ENCODE assay signal across 9 cellular contexts in the genomic region with DNA sequence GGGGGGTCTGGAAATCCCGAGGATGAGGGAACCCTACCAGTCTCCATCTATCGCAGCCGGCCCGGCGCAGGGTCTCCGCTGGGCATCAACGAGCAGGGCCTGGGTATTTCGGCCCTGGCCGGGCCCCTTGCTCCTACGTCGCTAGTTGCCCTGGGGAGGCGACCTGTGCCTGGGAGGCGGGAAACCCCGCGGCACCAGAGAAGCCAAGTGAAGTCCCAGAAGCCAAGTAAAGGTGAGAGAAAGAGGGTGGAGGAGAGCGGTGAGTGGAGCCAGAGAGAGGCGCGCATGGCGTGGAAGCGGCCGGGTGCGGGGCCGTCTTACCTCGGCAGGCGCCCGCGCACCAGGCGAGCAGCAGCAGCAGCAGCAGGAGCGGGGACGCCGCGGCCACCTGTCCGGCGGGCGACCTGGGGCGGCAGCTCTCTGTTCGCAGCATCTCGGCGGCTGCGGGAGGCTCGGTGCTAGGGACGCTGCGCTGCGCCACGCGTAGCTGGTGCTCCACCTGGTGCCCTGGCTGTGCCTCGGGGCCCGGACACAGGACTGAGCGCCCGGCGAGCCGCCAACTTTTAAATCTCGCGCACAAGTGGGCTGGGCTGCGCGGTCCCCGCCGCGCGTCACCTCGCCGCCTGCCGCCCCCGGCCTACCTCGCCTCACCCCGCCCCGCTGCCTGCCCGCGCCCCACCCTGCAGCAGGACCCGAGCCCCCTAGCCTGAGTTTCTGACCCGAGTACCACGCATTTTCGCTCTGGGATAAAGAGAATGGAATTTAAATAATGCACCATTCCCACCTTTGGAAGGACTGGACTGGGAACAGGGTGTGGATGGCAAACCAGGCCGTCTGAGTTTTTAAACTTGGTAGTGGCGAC. TPM values are rescaled to one million over a fixed set of nuclear protein-coding genes. Genes with fewer than 3 reads are reported as not detected.
DNase-seq lines count a peak whose midpoint lies in the region; ATAC-seq, FAIRE-seq and TF ChIP-seq lines count a peak whose summit lies in the region.
"Had no signal": no experiment of that assay in that cellular context is flagged by ENCODE, and none has a peak within 500 bp of the region (broad histone marks: within the 10 kb centered on the region; RNA-seq: fewer than 3 reads in every experiment).

A gene with protein sequence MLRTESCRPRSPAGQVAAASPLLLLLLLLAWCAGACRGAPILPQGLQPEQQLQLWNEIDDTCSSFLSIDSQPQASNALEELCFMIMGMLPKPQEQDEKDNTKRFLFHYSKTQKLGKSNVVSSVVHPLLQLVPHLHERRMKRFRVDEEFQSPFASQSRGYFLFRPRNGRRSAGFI (minus strand): TSS at position 539 of the 862 bp plus-strand sequence. CDS start 106 bp downstream, at position 433.

- H3K4me3 ChIP-seq in DOHH2 (ENCODE audit: low read length) (0 out of 2 replicates have a peak within 1 kb of the TSS, but pooled peaks have one; percentile 6), MG63 (peak within 1 kb of the TSS; percentile 33), WERI-Rb-1 (ENCODE audit: low read depth, low read length) (peak within 1 kb of the TSS; percentile 63), H1 (ENCODE audit: extremely low read depth in 1 of 4, insufficient read depth in 2 of 4, low read depth in 3 of 4, low read length in 4 of 4) (peak within 1 kb of the TSS; percentile 52 to 74 (median 66))

- peak within 1 kb of the TSS; percentile 64 for H3K18ac ChIP-seq in H1 (ENCODE audit: extremely low read depth, low read length)

- peak within 1 kb of the TSS; percentile 77 for H2AFZ ChIP-seq in H1 (ENCODE audit: low read length)

- H3F3A ChIP-seq in DOHH2 (ENCODE audit: control insufficient read depth, insufficient read depth), result no peaks in the 10 kb centered on the region

- DNase-seq in MG63 (peak; percentile 58), WERI-Rb-1 (peak; percentile 71), H1 (ENCODE audit: low read depth in 1 of 2, low spot score in 2 of 2) (peak in 1 of 2 experiments; percentile 73), myocyte (ENCODE audit: low read depth) (peak; percentile 34), type B pancreatic cell (ENCODE audit: extremely low spot score, unreplicated experiment) (peak; percentile 72)

- no peak within 1 kb of the TSS; the same call in 1 of the 2 replicates for H2AK5ac ChIP-seq in H1 (ENCODE audit: low read depth, low read length)

- peak within 1 kb of the TSS; percentile 82 for H2BK12ac ChIP-seq in H1 (ENCODE audit: low read depth, low read length)

- H2BK120ac ChIP-seq in H1 (replicated peaks; ENCODE audit: low read depth, low read length), result peak within 1 kb of the TSS; percentile 89

- ATAC-seq in GM21619 (IDR thresholded peaks at IDR 0.05; ENCODE audit: unreplicated experiment) (peak; percentile 66), GM21447 (IDR thresholded peaks at IDR 0.05; ENCODE audit: unreplicated experiment) (no peak)

- H3K36me3 Mint-ChIP-seq in type B pancreatic cell, result no peaks in the 10 kb centered on the region

- peaks cover 16% of the 10 kb centered on the region for H3K23me2 ChIP-seq in H1 (ENCODE audit: low read depth, low read length)

- peak in 1 of 2 experiments; percentile 49; a peak in 2 of 4 replicates for TF ChIP-seq RAD21 in H1 (IDR thresholded peaks at IDR 0.05 in 1 of 2, conservative IDR thresholded peaks at IDR 0.05 in 1 of 2; ENCODE audit: low read depth in 2 of 2, low read length in 2 of 2)

- H4K8ac ChIP-seq in H1 (ENCODE audit: extremely low read depth, insufficient read depth, low read length), result peak within 1 kb of the TSS; percentile 72

- H3K23ac ChIP-seq in H1 (ENCODE audit: insufficient read length), result no peak within 1 kb of the TSS

- peak within 1 kb of the TSS; percentile 95 for H3K4me3 Mint-ChIP-seq in type B pancreatic cell

- no peaks in the 10 kb centered on the region for H3K9me3 ChIP-seq in DOHH2 (ENCODE audit: control insufficient read depth, insufficient read depth, low read length)
- no peaks in the 10 kb centered on the region for H3K9me3 ChIP-seq in MG63
- H3K9me3 ChIP-seq in WERI-Rb-1 (ENCODE audit: severe bottlenecking), result no peaks in the 10 kb centered on the region
- no peaks in the 10 kb centered on the region for H3K9me3 ChIP-seq in H1 (ENCODE audit: insufficient read depth in 2 of 2, low read depth in 1 of 2, low read length in 1 of 2)

- TF ChIP-seq CTCF in DOHH2 (IDR thresholded peaks at IDR 0.05; ENCODE audit: low read depth, low read length, poor library complexity, severe bottlenecking) (no peak), WERI-Rb-1 (IDR thresholded peaks at IDR 0.05; ENCODE audit: low read depth, low read length) (peak; percentile 55), H1 (IDR thresholded peaks at IDR 0.05; ENCODE audit: control extremely low read depth in 1 of 3, insufficient read depth in 1 of 3, low read depth in 1 of 3, low read length in 3 of 3) (peak; percentile 7 to 31 (median 9); a peak in 3 of 4 replicates), type B pancreatic cell (conservative IDR thresholded peaks at IDR 0.05) (no peak)

- H2BK15ac ChIP-seq in H1 (ENCODE audit: low read length), result peak within 1 kb of the TSS; percentile 41; the same call in 1 of the 2 replicates

- POLR2A ChIA-PET in H1 (lab: Charles Lee; ENCODE audit: partially characterized antibody), result interaction anchor here (0.6 to 1.4 kb wide), 7 partner anchors 18 to 802 kb away, joined by 3 read pairs; a partner anchor contains a TSS

- H3K27ac Mint-ChIP-seq in type B pancreatic cell, result peak within 1 kb of the TSS; percentile 77

- H3K4me1 ChIP-seq in DOHH2 (ENCODE audit: control insufficient read depth, low read length) (0 out of 2 replicates have a peak, but pooled peaks cover 4% of the 10 kb centered on the region), H1 (replicated peaks in 1 of 4; ENCODE audit: control insufficient read depth in 3 of 4, insufficient read depth in 4 of 4, low read length in 3 of 4) (peaks cover 8 to 27% (median 15%) of the 10 kb centered on the region in 4 experiments; a peak in 6 of 7 replicates)

- FAIRE-seq in H1 (lab: Jason Lieb, UNC), result no peak

- peak within 1 kb of the TSS; percentile 68 for H4K91ac ChIP-seq in H1 (replicated peaks; ENCODE audit: insufficient read length, low read length)

- TF ChIP-seq EP300 in H1 (IDR thresholded peaks at IDR 0.05; ENCODE audit: borderline replicate concordance in 1 of 2, low read depth in 2 of 2, low read length in 2 of 2), result no peak

- no peaks in the 10 kb centered on the region for H3K79me1 ChIP-seq in H1 (ENCODE audit: low read depth, low read length)

- H3K79me2 ChIP-seq in DOHH2 (ENCODE audit: control insufficient read depth, low read length) (no peaks in the 10 kb centered on the region), H1 (ENCODE audit: control insufficient read depth in 1 of 2, insufficient read depth in 2 of 2, low read length in 2 of 2) (peaks cover 0 to 11% of the 10 kb centered on the region in 2 experiments; a peak in 1 of 4 replicates)

- CTCF ChIA-PET in H1 (lab: Charles Lee; ENCODE audit: partially characterized antibody), result interaction anchor here (1.7 to 2.2 kb wide), 2 partner anchors 93 to 231 kb away, joined by 3 to 4 read pairs; no protein-coding TSS in a partner anchor

- H3K9me2 ChIP-seq in DOHH2 (replicated peaks; ENCODE audit: control insufficient read depth, low read length), result no peaks in the 10 kb centered on the region

- no peak within 1 kb of the TSS for H3K14ac ChIP-seq in H1 (ENCODE audit: insufficient read length)

- H2BK20ac ChIP-seq in H1 (ENCODE audit: low read length), result peak within 1 kb of the TSS; percentile 29; the same call in 1 of the 2 replicates

- WGBS in H1 (ENCODE audit: extremely low coverage in 1 of 2, insufficient coverage in 1 of 2, insufficient read length in 1 of 2, insufficient replicate concordance in 2 of 2, low coverage in 1 of 2, low lambda C conversion rate in 2 of 2, missing lambda C conversion rate in 1 of 2), 2 experiments, result 1% methylated on average over 49 of the region's 75 CpGs; no CpG with 5 or more reads in 1 of the 2 experiments

- H4K5ac ChIP-seq in H1 (ENCODE audit: insufficient read length, low read depth, low read length), result no peak within 1 kb of the TSS

- H3K4me2 ChIP-seq in DOHH2 (ENCODE audit: low read length) (peak within 1 kb of the TSS; percentile 6; the same call in 1 of the 2 replicates), H1 (ENCODE audit: insufficient read depth in 1 of 2, low read depth in 2 of 2, low read length in 2 of 2) (peak within 1 kb of the TSS; percentile 92 to 96)

- H3K27me3 ChIP-seq in DOHH2 (ENCODE audit: control insufficient read depth, low read length) (peaks cover 32% of the 10 kb centered on the region), MG63 (no peaks in the 10 kb centered on the region), WERI-Rb-1 (ENCODE audit: insufficient read depth, low read depth, severe bottlenecking) (no peaks in the 10 kb centered on the region), H1 (replicated peaks in 1 of 4; ENCODE audit: control insufficient read depth in 3 of 4, extremely low read depth in 1 of 4, insufficient read depth in 3 of 4, low read length in 3 of 4) (peaks cover 0 to 23% (median 15%) of the 10 kb centered on the region in 4 experiments; a peak in 6 of 7 replicates)

- H3K4ac ChIP-seq in H1 (replicated peaks; ENCODE audit: insufficient read length, low read depth, low read length), result no peak within 1 kb of the TSS

- no peaks in the 10 kb centered on the region for H3K36me3 ChIP-seq in DOHH2 (ENCODE audit: control insufficient read depth, low read length)
- no peaks in the 10 kb centered on the region for H3K36me3 ChIP-seq in MG63
- no peaks in the 10 kb centered on the region for H3K36me3 ChIP-seq in WERI-Rb-1
- H3K36me3 ChIP-seq in H1 (ENCODE audit: control insufficient read depth in 2 of 4, insufficient read depth in 4 of 4, low read length in 3 of 4), result no peaks in the 10 kb centered on the region

- peaks cover 27% of the 10 kb centered on the region for H3K4me1 Mint-ChIP-seq in type B pancreatic cell (ENCODE audit: unreplicated experiment)

- H3K9ac ChIP-seq in H1 (replicated peaks in 1 of 4; ENCODE audit: extremely low read depth in 1 of 4, low read depth in 3 of 4, low read length in 3 of 4), result peak within 1 kb of the TSS in 3 of 4 experiments; percentile 38 to 73 (median 43); a peak in 5 of 7 replicates

- H3K9me3 Mint-ChIP-seq in type B pancreatic cell, result peaks cover 5% of the 10 kb centered on the region

- TF ChIP-seq POLR2A in H1 (IDR thresholded peaks at IDR 0.05; ENCODE audit: control extremely low read depth in 1 of 2, low read depth in 2 of 2, low read length in 2 of 2), result peak in 1 of 2 experiments; percentile 40; a peak in 1 of 3 replicates

- H2BK5ac ChIP-seq in H1 (ENCODE audit: low read depth, low read length), result peak within 1 kb of the TSS; percentile 60; the same call in 1 of the 2 replicates

- no peaks in the 10 kb centered on the region for H4K20me1 ChIP-seq in DOHH2 (ENCODE audit: control insufficient read depth, insufficient read depth, low read depth, low read length)
- H4K20me1 ChIP-seq in H1 (replicated peaks in 1 of 2; ENCODE audit: control insufficient read depth in 1 of 2, insufficient read depth in 2 of 2, low read length in 2 of 2), result no peaks in the 10 kb centered on the region

- H3K27me3 Mint-ChIP-seq in type B pancreatic cell, result peaks cover 53% of the 10 kb centered on the region

- no peak within 1 kb of the TSS for H3K56ac ChIP-seq in H1 (replicated peaks; ENCODE audit: insufficient read length, low read depth, low read length)

- no peak within 1 kb of the TSS for H3K27ac ChIP-seq in DOHH2 (ENCODE audit: low read depth, low read length)
- H3K27ac ChIP-seq in WERI-Rb-1, result no peak within 1 kb of the TSS
- no peak within 1 kb of the TSS for H3K27ac ChIP-seq in H1 (ENCODE audit: low read depth, low read length)

RNA-seq across cellular contexts. Expression of the gene that starts here (rescaled TPM):
- not detected in 2 replicates for total RNA-seq in MG63 (2014; rRNA removed; shearing (Covaris generic); ENCODE audit: low replicate concordance)
- 30.5 and 31.8 TPM in 2 replicates for total RNA-seq in H1 (2021; fragmentation: NEBNext Ultra II Directional; extraction: Animal tissue kit (Norgen Biotek cat#: 25700))
- 40.9 and 50.4 TPM in 2 replicates for polyA plus RNA-seq in H1 (2011; rRNA removed)
- polyA plus RNA-seq in H1 (2011; cell fraction: cytosol; rRNA removed), result 44.8 TPM
- polyA plus RNA-seq in H1 (2011; cell fraction: nucleus; rRNA removed), result 12.8 TPM
- polyA plus RNA-seq in H1 (2012, experiment 1 of 2), result 33.5 to 41.0 TPM (median 34.4 TPM) in 4 replicates
- polyA plus RNA-seq in H1 (2012, experiment 2 of 2), result 35.0 TPM
- polyA plus RNA-seq in H1 (2013, experiment 1 of 2), result 36.3 TPM
- 44.5 TPM for polyA plus RNA-seq in H1 (2013, experiment 2 of 2)
- 6.1 and 8.9 TPM in 2 replicates for polyA minus RNA-seq in H1 (2011; rRNA and poly(A)+ RNA removed)
- polyA minus RNA-seq in H1 (2011; cell fraction: cytosol; rRNA and poly(A)+ RNA removed), result 11.4 TPM
- 9.8 TPM for polyA minus RNA-seq in H1 (2011; cell fraction: nucleus; rRNA and poly(A)+ RNA removed)
- total RNA-seq in myocyte (not detected in 2 replicates), type B pancreatic cell (ENCODE audit: low replicate concordance) (7.5 and 19.4 TPM in 2 replicates)
- polyA plus RNA-seq in myocyte (2012), result 0.10 TPM
- total RNA-seq: T-helper 2 cell treated with Interferon-gamma antibody and Interleukin-4, amounts not matched to agents 100 ng/mL and 5 ng/mL, for 36 hours had no signal

Comparison
In these comparisons a context has a peak if more than half of its experiments do, and no peak if none do; other contexts are left out.
1. Peak in DNase-seq and H3K4me3 ChIP-seq in MG63; RNA of the gene not detected or under 1 TPM.
2. Peak in DNase-seq in myocyte; RNA of the gene not detected or under 1 TPM.
3. H3K4me3 ChIP-seq: peak in every context shown above with its lines; median percentile 66 in H1; 63 in WERI-Rb-1; 33 in MG63; 6 in DOHH2.
4. CTCF ChIP-seq: peak in WERI-Rb-1 (single experiment) and H1 (3 of 3); none in DOHH2 (single experiment) and type B pancreatic cell (single experiment).